22 cellular contexts compared by ENCODE assay signal in genomic region chr10:75254739-75255138, GRCh38.
"Had no signal": no experiment of that assay in that cellular context is flagged by ENCODE, and none has a peak within 500 bp of the region (broad histone marks: within the 10 kb centered on the region; RNA-seq: fewer than 3 reads in every experiment).

No MANE protein-coding gene starts in this region.

- H3K4me3 ChIP-seq: colonic mucosa, esophagus muscularis mucosa, gastrocnemius medialis, heart left ventricle, hepatocyte, left ventricle myocardium inferior, lower lobe of right lung, mucosa of descending colon had no signal

- H3K36me3 ChIP-seq: colonic mucosa, esophagus muscularis mucosa, gastrocnemius medialis, heart left ventricle, left ventricle myocardium inferior, lower lobe of right lung had no signal

- H3K27me3 ChIP-seq: colonic mucosa, esophagus muscularis mucosa, gastrocnemius medialis, heart left ventricle, hepatocyte had no signal

- H3K4me1 ChIP-seq: colonic mucosa, esophagus muscularis mucosa, gastrocnemius medialis, heart left ventricle, left ventricle myocardium inferior, lower lobe of right lung had no signal

- H3K27ac ChIP-seq: colonic mucosa, esophagus muscularis mucosa, gastrocnemius medialis, heart left ventricle, hepatocyte, left ventricle myocardium inferior, lower lobe of right lung had no signal

- H3K9me3 ChIP-seq: colonic mucosa had no signal

- DNase-seq: colonic mucosa; cortex of kidney; effector CD8-positive, alpha-beta T cell; effector memory CD8-positive, alpha-beta T cell; foreskin fibroblast; foreskin melanocyte; gastrocnemius medialis; heart left ventricle; hypothalamus; immature natural killer cell; kidney; kidney glomerular epithelial cell; left colon; left ventricle myocardium inferior; lower lobe of right lung; mesenchymal stem cell; mucosa of descending colon; naive B cell; naive thymus-derived CD8-positive, alpha-beta T cell had no signal

- ATAC-seq: effector memory CD8-positive, alpha-beta T cell; gastrocnemius medialis; heart left ventricle; left colon; left lobe of liver; lower lobe of right lung; mucosa of descending colon; naive thymus-derived CD8-positive, alpha-beta T cell had no signal
